1 cellular context compared by ENCODE assay signal in genomic region chr6:23277521-23278227, GRCh38.
TF ChIP-seq lines count a peak whose summit lies in the region.

No MANE protein-coding gene starts in this region.

TF ChIP-seq in SK-N-SH, 30 proteins besides CTCF, POLR2A, EP300 and RAD21 (continued from another document):
- TF ChIP-seq TAF1 (IDR thresholded peaks at IDR 0.05; ENCODE audit: borderline replicate concordance, low read depth, low read length) (no peak), TEAD4 (IDR thresholded peaks at IDR 0.05; ENCODE audit: borderline replicate concordance, insufficient read depth) (no peak), FOXM1 (IDR thresholded peaks at IDR 0.05; ENCODE audit: low read depth) (no peak), TCF12 (IDR thresholded peaks at IDR 0.05) (no peak), POLR2AphosphoS5 (IDR thresholded peaks at IDR 0.05; ENCODE audit: low read depth, low read length) (no peak), YY1 (IDR thresholded peaks at IDR 0.05; ENCODE audit: low read depth) (no peak), NRF1 (IDR thresholded peaks at IDR 0.05; ENCODE audit: low read depth, low read length) (no peak), SIN3A (IDR thresholded peaks at IDR 0.05; ENCODE audit: borderline replicate concordance, low read depth, low read length) (no peak), EZH2phosphoT487 (IDR thresholded peaks at IDR 0.05; ENCODE audit: borderline replicate concordance, low read depth) (no peak), ZBTB33 (IDR thresholded peaks at IDR 0.05; ENCODE audit: borderline replicate concordance, low read depth) (no peak), NFIC (IDR thresholded peaks at IDR 0.05; ENCODE audit: borderline replicate concordance) (no peak), SMC3 (IDR thresholded peaks at IDR 0.05; ENCODE audit: low read depth, low read length) (no peak), MAX (IDR thresholded peaks at IDR 0.05; ENCODE audit: low read depth) (no peak)
- TF ChIP-seq, protein P1, sequence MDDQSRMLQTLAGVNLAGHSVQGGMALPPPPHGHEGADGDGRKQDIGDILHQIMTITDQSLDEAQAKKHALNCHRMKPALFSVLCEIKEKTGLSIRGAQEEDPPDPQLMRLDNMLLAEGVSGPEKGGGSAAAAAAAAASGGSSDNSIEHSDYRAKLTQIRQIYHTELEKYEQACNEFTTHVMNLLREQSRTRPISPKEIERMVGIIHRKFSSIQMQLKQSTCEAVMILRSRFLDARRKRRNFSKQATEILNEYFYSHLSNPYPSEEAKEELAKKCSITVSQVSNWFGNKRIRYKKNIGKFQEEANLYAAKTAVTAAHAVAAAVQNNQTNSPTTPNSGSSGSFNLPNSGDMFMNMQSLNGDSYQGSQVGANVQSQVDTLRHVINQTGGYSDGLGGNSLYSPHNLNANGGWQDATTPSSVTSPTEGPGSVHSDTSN (IDR thresholded peaks at IDR 0.05), result no peak
- TF ChIP-seq, protein P2, sequence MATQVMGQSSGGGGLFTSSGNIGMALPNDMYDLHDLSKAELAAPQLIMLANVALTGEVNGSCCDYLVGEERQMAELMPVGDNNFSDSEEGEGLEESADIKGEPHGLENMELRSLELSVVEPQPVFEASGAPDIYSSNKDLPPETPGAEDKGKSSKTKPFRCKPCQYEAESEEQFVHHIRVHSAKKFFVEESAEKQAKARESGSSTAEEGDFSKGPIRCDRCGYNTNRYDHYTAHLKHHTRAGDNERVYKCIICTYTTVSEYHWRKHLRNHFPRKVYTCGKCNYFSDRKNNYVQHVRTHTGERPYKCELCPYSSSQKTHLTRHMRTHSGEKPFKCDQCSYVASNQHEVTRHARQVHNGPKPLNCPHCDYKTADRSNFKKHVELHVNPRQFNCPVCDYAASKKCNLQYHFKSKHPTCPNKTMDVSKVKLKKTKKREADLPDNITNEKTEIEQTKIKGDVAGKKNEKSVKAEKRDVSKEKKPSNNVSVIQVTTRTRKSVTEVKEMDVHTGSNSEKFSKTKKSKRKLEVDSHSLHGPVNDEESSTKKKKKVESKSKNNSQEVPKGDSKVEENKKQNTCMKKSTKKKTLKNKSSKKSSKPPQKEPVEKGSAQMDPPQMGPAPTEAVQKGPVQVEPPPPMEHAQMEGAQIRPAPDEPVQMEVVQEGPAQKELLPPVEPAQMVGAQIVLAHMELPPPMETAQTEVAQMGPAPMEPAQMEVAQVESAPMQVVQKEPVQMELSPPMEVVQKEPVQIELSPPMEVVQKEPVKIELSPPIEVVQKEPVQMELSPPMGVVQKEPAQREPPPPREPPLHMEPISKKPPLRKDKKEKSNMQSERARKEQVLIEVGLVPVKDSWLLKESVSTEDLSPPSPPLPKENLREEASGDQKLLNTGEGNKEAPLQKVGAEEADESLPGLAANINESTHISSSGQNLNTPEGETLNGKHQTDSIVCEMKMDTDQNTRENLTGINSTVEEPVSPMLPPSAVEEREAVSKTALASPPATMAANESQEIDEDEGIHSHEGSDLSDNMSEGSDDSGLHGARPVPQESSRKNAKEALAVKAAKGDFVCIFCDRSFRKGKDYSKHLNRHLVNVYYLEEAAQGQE (IDR thresholded peaks at IDR 0.05; ENCODE audit: low read depth, low read length), result no peak
TF ChIP-seq in SK-N-SH: peak in this region for 3.
